ENCODE assay signal across 12 cellular contexts in genomic region chr9:127035948-127036347, GRCh38.
DNase-seq lines count a peak whose midpoint lies in the region; ATAC-seq, FAIRE-seq and TF ChIP-seq lines count a peak whose summit lies in the region.
"Had no signal": no experiment of that assay in that cellular context is flagged by ENCODE, and none has a peak within 500 bp of the region (broad histone marks: within the 10 kb centered on the region; RNA-seq: fewer than 3 reads in every experiment).

No MANE protein-coding gene starts in this region.

- H3K9me3 ChIP-seq in endothelial cell of umbilical vein (replicated peaks; ENCODE audit: control insufficient read depth, insufficient read depth, low read length) (no peaks in the 10 kb centered on the region), left lung (no peaks in the 10 kb centered on the region), skeletal muscle tissue (ENCODE audit: control insufficient read depth in 3 of 3, low read length in 3 of 3) (no peaks in the 10 kb centered on the region)

- H3K4me3 Mint-ChIP-seq in CD14-positive monocyte = no peak overlapping the region
- H3K4me3 Mint-ChIP-seq: naive thymus-derived CD8-positive, alpha-beta T cell had no signal

- peaks cover 0 to 3% (median 0%) of the 10 kb centered on the region in 3 donors for H3K27me3 Mint-ChIP-seq in CD14-positive monocyte (ENCODE audit: low read depth in 3 of 3)
- H3K27me3 Mint-ChIP-seq: IgD-negative memory B cell had no signal

- H3K4me1 ChIP-seq in endothelial cell of umbilical vein (ENCODE audit: control insufficient read depth, extremely low read depth, insufficient read depth, low read length) (no peaks in the 10 kb centered on the region), left lung (no peaks in the 10 kb centered on the region), skeletal muscle tissue (ENCODE audit: control insufficient read depth in 3 of 3, insufficient read depth in 3 of 3, low read length in 3 of 3) (peaks cover 21 to 28% (median 23%) of the 10 kb centered on the region in 3 donors)

- H3K9me3 Mint-ChIP-seq in CD14-positive monocyte = no peaks in the 10 kb centered on the region
- H3K9me3 Mint-ChIP-seq: IgD-negative memory B cell; naive thymus-derived CD8-positive, alpha-beta T cell had no signal

- no peaks in the 10 kb centered on the region for H4K20me1 ChIP-seq in endothelial cell of umbilical vein (replicated peaks; ENCODE audit: control insufficient read depth, extremely low read depth, insufficient read depth, low read length)

- H3K36me3 ChIP-seq in endothelial cell of umbilical vein (ENCODE audit: control insufficient read depth in 2 of 2, extremely low read depth in 1 of 2, insufficient read depth in 2 of 2, low read length in 2 of 2) (no peaks in the 10 kb centered on the region), left lung (no peaks in the 10 kb centered on the region), skeletal muscle tissue (ENCODE audit: control insufficient read depth in 3 of 3, insufficient read depth in 3 of 3, low read length in 3 of 3) (no peaks in the 10 kb centered on the region)

- DNase-seq in CD14-positive monocyte (ENCODE audit: low spot score) = peak; percentile 32
- peak; percentile 80 for DNase-seq in endothelial cell of umbilical vein (ENCODE audit: low read depth, low spot score)
- no peak for DNase-seq in left lung
- DNase-seq in NCI-H2171 (lab: John Stamatoyannopoulos, UW) = no peak
- DNase-seq in CD1c-positive myeloid dendritic cell (ENCODE audit: extremely low spot score) = no peak
- DNase-seq: naive thymus-derived CD8-positive, alpha-beta T cell; NCI-H2029 had no signal

- no peaks in the 10 kb centered on the region for H3K79me2 ChIP-seq in endothelial cell of umbilical vein (ENCODE audit: control insufficient read depth, insufficient read depth, low read length)

- H3K4me2 ChIP-seq in endothelial cell of umbilical vein (ENCODE audit: insufficient read depth, low read length) = no peak overlapping the region

- H3K27ac Mint-ChIP-seq in CD14-positive monocyte = no peak overlapping the region
- H3K27ac Mint-ChIP-seq: IgD-negative memory B cell; naive thymus-derived CD8-positive, alpha-beta T cell had no signal

- no peaks in the 10 kb centered on the region for H3K4me1 Mint-ChIP-seq in CD14-positive monocyte
- H3K4me1 Mint-ChIP-seq: IgD-negative memory B cell had no signal

- ATAC-seq in left lung = peak; percentile 42
- ATAC-seq in HG03175 (IDR thresholded peaks at IDR 0.05; ENCODE audit: unreplicated experiment) = no peak
- ATAC-seq in GM18870 (IDR thresholded peaks at IDR 0.05; ENCODE audit: unreplicated experiment) = no peak
- ATAC-seq: naive thymus-derived CD8-positive, alpha-beta T cell had no signal

- dilution Hi-C loops in endothelial cell of umbilical vein (cut with MboI; ENCODE audit: extremely low pct_ligation_motif_present, low sequenced_read_pairs) = no loop called here

- no peaks in the 10 kb centered on the region for H3K9me1 ChIP-seq in endothelial cell of umbilical vein (replicated peaks; ENCODE audit: control insufficient read depth, extremely low read depth, insufficient read depth, low read length)

- POLR2A ChIA-PET in endothelial cell of umbilical vein (lab: Charles Lee) = no interaction called here

- H2AFZ ChIP-seq in endothelial cell of umbilical vein (ENCODE audit: low read depth, low read length) = no peak overlapping the region

- H3K9ac ChIP-seq in endothelial cell of umbilical vein (replicated peaks; ENCODE audit: extremely low read depth, insufficient read depth, low read length) (no peak overlapping the region), skeletal muscle tissue (ENCODE audit: low read depth in 1 of 3, low read length in 3 of 3) (no peak overlapping the region)

- no peak for TF ChIP-seq POLR2A in endothelial cell of umbilical vein (IDR thresholded peaks at IDR 0.05; ENCODE audit: low read depth, low read length)

- FAIRE-seq in endothelial cell of umbilical vein (lab: Jason Lieb, UNC) = no peak
- FAIRE-seq: urothelium cell line had no signal

- intact Hi-C loops in CD14-positive monocyte (cut with micrococcal nuclease) (no loop called here), endothelial cell of umbilical vein (cut with micrococcal nuclease) (no loop called here), left lung (cut with DNase I) (no loop called here)

- H3K27ac ChIP-seq in endothelial cell of umbilical vein (ENCODE audit: insufficient read depth, low read depth, low read length) (no peak overlapping the region), left lung (peak overlapping the region; percentile 19 to 24), skeletal muscle tissue (ENCODE audit: low read depth, low read length) (peak overlapping the region; percentile 74)

- CTCF ChIA-PET in endothelial cell of umbilical vein (lab: Charles Lee) = interaction anchor here (0.6 to 5.0 kb wide), 3 partner anchors 13 to 189 kb away, joined by 3 to 26 read pairs (median 3); no protein-coding TSS in a partner anchor

- H3K4me3 ChIP-seq in endothelial cell of umbilical vein (replicated peaks in 1 of 3; ENCODE audit: insufficient read depth in 1 of 3, low read depth in 1 of 3, low read length in 3 of 3) = no peak overlapping the region
- H3K4me3 ChIP-seq in left lung = no peak overlapping the region
- no peak overlapping the region for H3K4me3 ChIP-seq in skeletal muscle tissue (ENCODE audit: low read length in 3 of 3)

- H3K27me3 ChIP-seq in endothelial cell of umbilical vein (ENCODE audit: control insufficient read depth in 2 of 2, insufficient read depth in 2 of 2, low read length in 2 of 2) = no peaks in the 10 kb centered on the region
- H3K27me3 ChIP-seq in left lung = no peaks in the 10 kb centered on the region
- H3K27me3 ChIP-seq in skeletal muscle tissue (ENCODE audit: control insufficient read depth in 3 of 3, insufficient read depth in 3 of 3, low read length in 3 of 3) = no peaks in the 10 kb centered on the region

- no TSS peak for BruUV-seq in endothelial cell of umbilical vein (replicated peaks; lab: Mats Ljungman, UMichigan)

- TF ChIP-seq CTCF in CD14-positive monocyte (IDR thresholded peaks at IDR 0.05) (no peak), endothelial cell of umbilical vein (IDR thresholded peaks at IDR 0.05; ENCODE audit: extremely low read depth in 1 of 2, insufficient read depth in 1 of 2, low read depth in 1 of 2, low read length in 2 of 2) (no peak), left lung (IDR thresholded peaks at IDR 0.05) (no peak)

- H3K36me3 Mint-ChIP-seq in CD14-positive monocyte = no peaks in the 10 kb centered on the region

TF ChIP-seq in endothelial cell of umbilical vein, 7 proteins besides CTCF, POLR2A, EP300 and RAD21:
- no peak for TF ChIP-seq FOS (IDR thresholded peaks at IDR 0.05; ENCODE audit: borderline replicate concordance, insufficient read depth, low read length)

Comparison
In these comparisons a context has a peak if more than half of its experiments do, and no peak if none do; other contexts are left out.
1. DNase-seq: peak in CD14-positive monocyte (single experiment) and endothelial cell of umbilical vein (single experiment); none in left lung (0 of 2), NCI-H2171 (single experiment) and CD1c-positive myeloid dendritic cell (single experiment).